Comparison of ENCODE assay signal across 19 cellular contexts in the genomic region with DNA sequence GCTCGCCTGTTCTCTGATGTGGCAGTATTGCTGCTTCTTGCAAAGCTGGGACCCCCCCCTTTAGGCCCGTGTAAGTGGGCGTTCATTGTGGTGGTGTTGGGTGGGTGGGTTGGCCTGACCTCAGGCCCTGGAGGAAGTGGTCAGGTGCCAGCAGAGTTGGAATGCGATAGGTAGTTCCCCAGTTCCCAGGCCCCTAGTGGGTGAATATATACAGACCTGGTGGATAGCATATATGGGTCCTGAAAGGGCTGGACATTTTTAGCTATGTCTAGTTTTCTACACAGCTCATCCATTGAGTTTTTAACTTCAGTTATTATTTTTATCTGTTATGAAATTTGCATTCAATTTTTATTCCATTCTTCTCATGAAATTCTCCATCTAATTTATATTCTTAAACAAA. TPM values are rescaled to one million over a fixed set of nuclear protein-coding genes. Genes with fewer than 3 reads are reported as not detected.
DNase-seq lines count a peak whose midpoint lies in the region; ATAC-seq, FAIRE-seq and TF ChIP-seq lines count a peak whose summit lies in the region.
"Had no signal": no experiment of that assay in that cellular context is flagged by ENCODE, and none has a peak within 500 bp of the region (broad histone marks: within the 10 kb centered on the region; RNA-seq: fewer than 3 reads in every experiment).

No MANE protein-coding gene starts in this region.

- ATAC-seq in HepG2 (peak; percentile 51; the same call in 2 of the 3 replicates), right lobe of liver (no peak), IMR-90 (ENCODE audit: low read depth) (no peak), K562 (peak; percentile 56; the same call in 1 of the 3 replicates), HG03045 (IDR thresholded peaks at IDR 0.05; ENCODE audit: unreplicated experiment) (no peak)
- ATAC-seq: GM12878 had no signal

- no peak overlapping the region for H2BK15ac ChIP-seq in IMR-90 (ENCODE audit: low read depth, low read length)

- POLR2A ChIA-PET in HepG2 (lab: Yijun Ruan, JAX) (no interaction called here), IMR-90 (lab: Charles Lee; ENCODE audit: unreplicated experiment) (no interaction called here), K562 (lab: Yijun Ruan, JAX) (no interaction called here)

- no peak for TF ChIP-seq EP300 in HepG2 (IDR thresholded peaks at IDR 0.05; ENCODE audit: low read depth in 2 of 2, low read length in 2 of 2)
- no peak for TF ChIP-seq EP300 in HepG2 (CRISPR knock-in tag; IDR thresholded peaks at IDR 0.05; ENCODE audit: borderline replicate concordance)
- no peak for TF ChIP-seq EP300 in K562 (IDR thresholded peaks at IDR 0.05; ENCODE audit: low read length)

- no peak for TF ChIP-seq CTCF in HepG2 (CRISPR knock-in tag; IDR thresholded peaks at IDR 0.05)
- no peak for TF ChIP-seq CTCF in right lobe of liver (IDR thresholded peaks at IDR 0.05)
- TF ChIP-seq CTCF in IMR-90 (conservative IDR thresholded peaks at IDR 0.05; ENCODE audit: low read depth, low read length) = no peak
- 0 out of 6 replicates have a peak, but pooled peaks of 1 of the 3 experiments have one; percentile 3 for TF ChIP-seq CTCF in K562 (IDR thresholded peaks at IDR 0.05 in 2 of 3, conservative IDR thresholded peaks at IDR 0.05 in 1 of 3; ENCODE audit: insufficient read depth in 2 of 3, low read depth in 1 of 3, low read length in 3 of 3)

- no peak for TF ChIP-seq RAD21 in HepG2 (CRISPR knock-in tag; IDR thresholded peaks at IDR 0.05)
- no peak for TF ChIP-seq RAD21 in IMR-90 (IDR thresholded peaks at IDR 0.05; ENCODE audit: low read length)
- TF ChIP-seq RAD21 in K562 (CRISPR knock-in tag; conservative IDR thresholded peaks at IDR 0.05 in 1 of 2, IDR thresholded peaks at IDR 0.05 in 1 of 2) = no peak

- no peak overlapping the region for H3K4ac ChIP-seq in IMR-90 (ENCODE audit: low read depth, low read length)

- H2BK5ac ChIP-seq in IMR-90 (ENCODE audit: low read depth, low read length, poor library complexity, severe bottlenecking) = no peak overlapping the region

- H3K36me3 ChIP-seq in HepG2 (replicated peaks in 1 of 2; ENCODE audit: control insufficient read depth in 1 of 2, insufficient read depth in 2 of 2, low read length in 2 of 2) = no peaks in the 10 kb centered on the region
- H3K36me3 ChIP-seq in right lobe of liver = no peaks in the 10 kb centered on the region
- no peaks in the 10 kb centered on the region for H3K36me3 ChIP-seq in IMR-90 (ENCODE audit: control insufficient read depth, insufficient read depth, low read length)
- H3K36me3 ChIP-seq in K562 (ENCODE audit: control insufficient read depth, insufficient read depth, low read length) = no peaks in the 10 kb centered on the region
- H3K36me3 ChIP-seq: BE2C had no signal

- no peak overlapping the region for H4K8ac ChIP-seq in IMR-90 (ENCODE audit: low read depth in 2 of 2, low read length in 2 of 2)

- in situ Hi-C loops in HepG2 (cut with HindIII; ENCODE audit: extremely low pct_ligation_motif_present, low pct_unique_long_range_greater_than_20kb) = loop anchor here (10.0 kb wide), 1 partner anchor 250 kb away; no protein-coding TSS in a partner anchor
- in situ Hi-C loops in IMR-90 (cut with MboI; ENCODE audit: low sequenced_read_pairs) = loop anchor here (10.0 to 25.0 kb wide), 2 partner anchors 240 to 592 kb away; no protein-coding TSS in a partner anchor
- in situ Hi-C loops in K562 (cut with MboI) = no loop called here

- H3K79me2 ChIP-seq in HepG2 (ENCODE audit: insufficient read depth, low read length) = no peaks in the 10 kb centered on the region
- H3K79me2 ChIP-seq in K562 (ENCODE audit: control insufficient read depth, insufficient read depth, low read length) = no peaks in the 10 kb centered on the region

- H2BK120ac ChIP-seq in IMR-90 (ENCODE audit: low read depth, low read length) = no peak overlapping the region

- DNase-seq in HepG2 (ENCODE audit: low spot score) (no peak), right lobe of liver (no peak), IMR-90 (no peak), K562 (ENCODE audit: extremely low read depth in 1 of 4, low spot score in 3 of 4) (no peak), NCI-H748 treated with DMSO at 0.1 percent for 48 hours (lab: John Stamatoyannopoulos, UW) (no peak), NCI-H1436 treated with DMSO at 0.1 percent for 48 hours (lab: John Stamatoyannopoulos, UW) (no peak)
- DNase-seq: BE2C; C1 segment of cervical spinal cord; CD4-positive, alpha-beta T cell; DMS153; DMS79 treated with DMSO at 0.1 percent for 48 hours; GF-D8; GOT3; H7; KBM-7 had no signal

- BruUV-seq in HepG2 (replicated peaks; lab: Mats Ljungman, UMichigan) (no TSS peak), IMR-90 (replicated peaks; lab: Mats Ljungman, UMichigan) (no TSS peak), K562 (replicated peaks; lab: Mats Ljungman, UMichigan) (no TSS peak)

- dilution Hi-C loops in IMR-90 (cut with HindIII; ENCODE audit: low sequenced_read_pairs, unreplicated experiment) = no loop called here

- TF ChIP-seq POLR2A in HepG2 (IDR thresholded peaks at IDR 0.05; ENCODE audit: insufficient read depth in 1 of 2, low read depth in 2 of 2, low read length in 2 of 2) = no peak
- no peak for TF ChIP-seq POLR2A in right lobe of liver (IDR thresholded peaks at IDR 0.05)
- no peak for TF ChIP-seq POLR2A in IMR-90 (IDR thresholded peaks at IDR 0.05; ENCODE audit: low read depth, low read length)
- TF ChIP-seq POLR2A in K562 (conservative IDR thresholded peaks at IDR 0.05) = no peak

- no peak overlapping the region for H3K56ac ChIP-seq in IMR-90 (ENCODE audit: extremely low read depth, insufficient read depth, low read length)

- no peak overlapping the region for H2AFZ ChIP-seq in HepG2 (ENCODE audit: low read length)
- no peak overlapping the region for H2AFZ ChIP-seq in IMR-90 (replicated peaks; ENCODE audit: low read length, poor library complexity)
- no peak overlapping the region for H2AFZ ChIP-seq in K562 (ENCODE audit: low read depth, low read length)

- H3K27me3 ChIP-seq in HepG2 (ENCODE audit: control insufficient read depth in 1 of 2, insufficient read depth in 2 of 2, low read length in 2 of 2) (peaks cover 0 to 7% of the 10 kb centered on the region in 2 experiments; a peak in 3 of 5 replicates), right lobe of liver (no peaks in the 10 kb centered on the region), IMR-90 (ENCODE audit: control insufficient read depth, insufficient read depth, low read length) (peaks cover 32% of the 10 kb centered on the region), K562 (ENCODE audit: control insufficient read depth in 2 of 2, insufficient read depth in 2 of 2, low read length in 2 of 2) (peaks cover 7 to 23% of the 10 kb centered on the region in 2 experiments; a peak in 3 of 5 replicates)
- H3K27me3 ChIP-seq: BE2C had no signal

- H3K9me3 ChIP-seq in HepG2 (ENCODE audit: low read length) (no peaks in the 10 kb centered on the region), right lobe of liver (no peaks in the 10 kb centered on the region), IMR-90 (ENCODE audit: control insufficient read depth, insufficient read depth, low read length) (no peaks in the 10 kb centered on the region), K562 (replicated peaks; ENCODE audit: control insufficient read depth, insufficient read depth, low read depth, low read length) (no peaks in the 10 kb centered on the region)
- H3K9me3 ChIP-seq: BE2C had no signal

- H3K9me1 ChIP-seq in IMR-90 (ENCODE audit: insufficient read depth, low read length) = no peaks in the 10 kb centered on the region
- no peaks in the 10 kb centered on the region for H3K9me1 ChIP-seq in K562 (ENCODE audit: control insufficient read depth, insufficient read depth, low read length)

- no peak overlapping the region for H3K4me3 ChIP-seq in HepG2 (replicated peaks in 1 of 3; ENCODE audit: insufficient read depth in 1 of 3, low read depth in 2 of 3, low read length in 3 of 3)
- no peak overlapping the region for H3K4me3 ChIP-seq in right lobe of liver
- H3K4me3 ChIP-seq in IMR-90 (ENCODE audit: insufficient read depth, low read depth, low read length) = no peak overlapping the region
- H3K4me3 ChIP-seq in K562 = no peak overlapping the region
- H3K4me3 ChIP-seq: GM12878 had no signal

- H3K4me2 ChIP-seq in HepG2 (ENCODE audit: low read depth, low read length) = no peak overlapping the region
- no peak overlapping the region for H3K4me2 ChIP-seq in IMR-90 (ENCODE audit: low read depth, low read length)
- no peak overlapping the region for H3K4me2 ChIP-seq in K562 (ENCODE audit: insufficient read depth, low read length)

- WGBS in HepG2 (ENCODE audit: low lambda C conversion rate) = 67% methylated on average over 4 of the region's 4 CpGs
- 82% methylated on average over 3 of the region's 4 CpGs for WGBS in right lobe of liver (ENCODE audit: insufficient coverage, low coverage, low lambda C conversion rate, missing lambda C conversion rate)
- WGBS in IMR-90 (ENCODE audit: extremely low coverage in 2 of 2, insufficient read length in 1 of 2), 2 experiments = no CpG with 5 or more reads among the region's 4 CpGs
- WGBS in K562 (ENCODE audit: insufficient coverage, low coverage, missing lambda C conversion rate) = 5% methylated on average over 4 of the region's 4 CpGs

- no peak overlapping the region for H3K23ac ChIP-seq in IMR-90 (ENCODE audit: low read depth, low read length)

- H3K9ac ChIP-seq in HepG2 (ENCODE audit: insufficient read depth, low read depth, low read length) = no peak overlapping the region
- H3K9ac ChIP-seq in IMR-90 (ENCODE audit: low read depth, low read length) = no peak overlapping the region
- no peak overlapping the region for H3K9ac ChIP-seq in K562 (ENCODE audit: insufficient read depth in 1 of 2, low read depth in 2 of 2, low read length in 2 of 2)

- no peak overlapping the region for H3K18ac ChIP-seq in IMR-90 (ENCODE audit: low read depth, low read length)

- no peaks in the 10 kb centered on the region for H3K79me1 ChIP-seq in IMR-90 (ENCODE audit: low read depth in 1 of 2, low read length in 2 of 2)

- H3K27ac ChIP-seq in HepG2 (ENCODE audit: extremely low read length, insufficient read depth, low read length) (no peak overlapping the region), right lobe of liver (no peak overlapping the region), IMR-90 (ENCODE audit: insufficient read depth, low read length) (no peak overlapping the region), K562 (ENCODE audit: extremely low read depth, low read depth, low read length) (no peak overlapping the region; the same call in 2 of the 3 replicates)

- H3K4me1 ChIP-seq in HepG2 (ENCODE audit: insufficient read depth, low read length) = peaks cover 13% of the 10 kb centered on the region
- H3K4me1 ChIP-seq in right lobe of liver = no peaks in the 10 kb centered on the region
- H3K4me1 ChIP-seq in IMR-90 (ENCODE audit: control insufficient read depth, insufficient read depth, low read length) = no peaks in the 10 kb centered on the region
- H3K4me1 ChIP-seq in K562 (replicated peaks in 1 of 2; ENCODE audit: control insufficient read depth in 2 of 2, insufficient read depth in 2 of 2, low read length in 2 of 2) = no peaks in the 10 kb centered on the region

- CTCF ChIA-PET in HepG2 (lab: Yijun Ruan, JAX; ENCODE audit: low intra/inter-chr PET ratio, low total read pairs) = no interaction called here
- CTCF ChIA-PET in IMR-90 (lab: Yijun Ruan, JAX) = interaction anchor here (1.0 kb wide), 1 partner anchor 240 kb away, joined by 3 read pairs; no protein-coding TSS in a partner anchor
- CTCF ChIA-PET in K562 (lab: Yijun Ruan, JAX; ENCODE audit: low intra/inter-chr PET ratio) = no interaction called here

- H2BK20ac ChIP-seq in IMR-90 (ENCODE audit: low read depth, low read length) = no peak overlapping the region

- intact Hi-C loops in HepG2 (cut with micrococcal nuclease; ENCODE audit: unreplicated experiment) (no loop called here), right lobe of liver (cut with DNase I) (no loop called here), IMR-90 (cut with micrococcal nuclease) (no loop called here), K562 (cut with micrococcal nuclease) (no loop called here)

- H2AK9ac ChIP-seq in IMR-90 (replicated peaks; ENCODE audit: low read depth, low read length, poor library complexity) = peak overlapping the region; percentile 69

- H4K20me1 ChIP-seq in HepG2 (ENCODE audit: insufficient read depth, low read length) (no peaks in the 10 kb centered on the region), IMR-90 (ENCODE audit: insufficient read depth, low read length) (no peaks in the 10 kb centered on the region), K562 (replicated peaks; ENCODE audit: control insufficient read depth, insufficient read depth, low read length) (no peaks in the 10 kb centered on the region)

- H3K14ac ChIP-seq in IMR-90 (replicated peaks; ENCODE audit: low read depth, low read length) = no peak overlapping the region

- H4K91ac ChIP-seq in IMR-90 (ENCODE audit: insufficient read depth, low read depth, low read length) = no peak overlapping the region

- FAIRE-seq in HepG2 (lab: Jason Lieb, UNC) (no peak), K562 (lab: Jason Lieb, UNC) (no peak)
- FAIRE-seq: GM12878 had no signal

- H4K5ac ChIP-seq in IMR-90 (ENCODE audit: low read depth, low read length) = no peak overlapping the region

- no peak overlapping the region for H2AK5ac ChIP-seq in IMR-90 (ENCODE audit: low read depth, low read length)

RNA-seq across cellular contexts. Expression of gene UCP1, which starts 35.8 kb away (rescaled TPM):
- 0.11 TPM in 1 of 2 replicates, not detected in the other for total RNA-seq in HepG2 (2016; rRNA removed; fragmentation: Illumina TruSeq; extraction: Trizol)
- not detected in 2 replicates for total RNA-seq in HepG2 (2016; cell fraction: cytosol; rRNA removed; fragmentation: Illumina TruSeq; extraction: Trizol; ENCODE audit: low read depth)
- total RNA-seq in HepG2 (2016; cell fraction: insoluble cytoplasmic fraction; rRNA removed; fragmentation: Illumina TruSeq; extraction: Trizol) = 0.09 and 0.21 TPM in 2 replicates
- not detected in 2 replicates for total RNA-seq in HepG2 (2016; cell fraction: membrane; rRNA removed; fragmentation: Illumina TruSeq; extraction: Trizol)
- total RNA-seq in HepG2 (2016; cell fraction: nucleus; rRNA removed; fragmentation: Illumina TruSeq; extraction: Trizol) = not detected in 2 replicates
- polyA plus RNA-seq in HepG2 (2011; rRNA removed) = 0.04 and 0.11 TPM in 2 replicates
- 0.03 TPM in 1 of 2 replicates, not detected in the other for polyA plus RNA-seq in HepG2 (2011; cell fraction: cytosol; rRNA removed)
- 0.09 TPM in 1 of 2 replicates, not detected in the other for polyA plus RNA-seq in HepG2 (2011; cell fraction: nucleus; rRNA removed)
- polyA plus RNA-seq in HepG2 (2012) = 0.21 TPM in 1 of 2 replicates, not detected in the other
- not detected in 2 replicates for polyA plus RNA-seq in HepG2 (2016; cell fraction: cytosol; fragmentation: Illumina TruSeq; extraction: Trizol; ENCODE audit: low read depth)
- polyA plus RNA-seq in HepG2 (2016; cell fraction: insoluble cytoplasmic fraction; fragmentation: Illumina TruSeq; extraction: Trizol; ENCODE audit: low read depth) = not detected in 2 replicates
- polyA plus RNA-seq in HepG2 (2016; cell fraction: membrane; fragmentation: Illumina TruSeq; extraction: Trizol; ENCODE audit: low read depth) = not detected in 2 replicates
- polyA plus RNA-seq in HepG2 (2016; cell fraction: nucleus; fragmentation: Illumina TruSeq; extraction: Trizol; ENCODE audit: insufficient read depth, low read depth) = not detected in 2 replicates
- polyA minus RNA-seq in HepG2 (2011; rRNA and poly(A)+ RNA removed; ENCODE audit: low replicate concordance) = not detected in 2 replicates
- not detected in 2 replicates for polyA minus RNA-seq in HepG2 (2011; cell fraction: cytosol; rRNA and poly(A)+ RNA removed)
- polyA minus RNA-seq in HepG2 (2011; cell fraction: nucleus; rRNA and poly(A)+ RNA removed) = 0.52 TPM in 1 of 2 replicates, not detected in the other
- not detected for total RNA-seq in right lobe of liver
- total RNA-seq in IMR-90 (2012; rRNA removed) = not detected in 2 replicates
- not detected in 2 replicates for polyA plus RNA-seq in IMR-90 (2012; rRNA removed)
- polyA plus RNA-seq in IMR-90 (2012; cell fraction: cytosol; rRNA removed) = not detected in 2 replicates
- not detected in 2 replicates for polyA plus RNA-seq in IMR-90 (2012; cell fraction: nucleus; rRNA removed; ENCODE audit: low replicate concordance)
- not detected in 2 replicates for total RNA-seq in K562 (2011; cell fraction: chromatin; rRNA removed; ENCODE audit: low replicate concordance)
- total RNA-seq in K562 (2011; cell fraction: nucleolus; rRNA removed) = not detected in 2 replicates
- not detected in 2 replicates for total RNA-seq in K562 (2011; cell fraction: nucleoplasm; rRNA removed)
- not detected in 2 replicates for total RNA-seq in K562 (2014; rRNA removed)
- total RNA-seq in K562 (2014; rRNA removed; fragmentation: Illumina TruSeq; extraction: Trizol) = not detected in 2 replicates
- not detected in 2 replicates for total RNA-seq in K562 (2015; rRNA removed; fragmentation: Illumina TruSeq; extraction: Trizol)
- total RNA-seq in K562 (2021) = not detected in 2 replicates
- polyA plus RNA-seq in K562 (2011; rRNA removed) = not detected in 2 replicates
- not detected in 2 replicates for polyA plus RNA-seq in K562 (2011; cell fraction: cytosol; rRNA removed)
- polyA plus RNA-seq in K562 (2011; cell fraction: nucleus; rRNA removed) = not detected in 2 replicates
- not detected in 2 replicates for polyA plus RNA-seq in K562 (2012)
- polyA plus RNA-seq in K562 (2014; fragmentation: Illumina TruSeq; extraction: Trizol) = not detected in 2 replicates
- polyA plus RNA-seq in K562 (2014; fragmentation: Nextera tagmentation; extraction: Ambion mirVana) = not detected
- not detected in 2 replicates for polyA plus RNA-seq in K562 (2014; rRNA removed)
- polyA minus RNA-seq in K562 (2011; rRNA and poly(A)+ RNA removed) = not detected in 2 replicates
- polyA minus RNA-seq in K562 (2011; cell fraction: cytosol; rRNA and poly(A)+ RNA removed) = not detected in 2 replicates
- not detected in 2 replicates for polyA minus RNA-seq in K562 (2011; cell fraction: nucleus; rRNA and poly(A)+ RNA removed)
- total RNA-seq: A172; CD4-positive, alpha-beta T cell; GM12878; HT-29 had no signal
- polyA plus RNA-seq: GM12878 had no signal

Comparison
In these comparisons a context has a peak if more than half of its experiments do, and no peak if none do; other contexts are left out.
1. ATAC-seq: peak in HepG2 (single experiment) and K562 (single experiment); none in right lobe of liver (0 of 4), IMR-90 (single experiment) and HG03045 (single experiment).